In genomic region chrX:151902813-151903591, GRCh38 we compare ENCODE assay signal across 1 cellular context.
A peak's percentile ranks its signal among the peaks of the same experiment; 100 is the strongest.
TF ChIP-seq lines count a peak whose summit lies in the region.

No MANE protein-coding gene starts in this region.

TF ChIP-seq in K562, 482 proteins besides CTCF, POLR2A, EP300 and RAD21 (continued from another document):
- TF ChIP-seq ATF3 (IDR thresholded peaks at IDR 0.05) (peak; percentile 79), ATF3 (CRISPR knock-in tag; conservative IDR thresholded peaks at IDR 0.05) (no peak), MLX (CRISPR knock-in tag; conservative IDR thresholded peaks at IDR 0.05) (no peak), TARDBP (IDR thresholded peaks at IDR 0.05) (no peak), TAF1 (IDR thresholded peaks at IDR 0.05; ENCODE audit: control insufficient read depth, extremely low read depth, insufficient read depth, low read length, severe bottlenecking) (no peak), ZFPM2 (CRISPR knock-in tag; IDR thresholded peaks at IDR 0.05) (no peak), BCL6 (CRISPR knock-in tag; IDR thresholded peaks at IDR 0.05) (no peak), ZNF511 (CRISPR knock-in tag; IDR thresholded peaks at IDR 0.05) (no peak), ESRRA (IDR thresholded peaks at IDR 0.05; ENCODE audit: borderline replicate concordance, low read depth) (no peak), ETV1 (tag; conservative IDR thresholded peaks at IDR 0.05; ENCODE audit: low read depth) (no peak), FOSL1 (tag; conservative IDR thresholded peaks at IDR 0.05) (peak; percentile 80), MEIS2 (IDR thresholded peaks at IDR 0.05; ENCODE audit: partially characterized antibody) (no peak), ZNF121 (CRISPR knock-in tag; conservative IDR thresholded peaks at IDR 0.05) (no peak), ZNF408 (CRISPR knock-in tag; IDR thresholded peaks at IDR 0.05; ENCODE audit: low read depth) (no peak), ILK (tag; IDR thresholded peaks at IDR 0.05; ENCODE audit: borderline replicate concordance, low read depth) (no peak)
